In the genomic region with DNA sequence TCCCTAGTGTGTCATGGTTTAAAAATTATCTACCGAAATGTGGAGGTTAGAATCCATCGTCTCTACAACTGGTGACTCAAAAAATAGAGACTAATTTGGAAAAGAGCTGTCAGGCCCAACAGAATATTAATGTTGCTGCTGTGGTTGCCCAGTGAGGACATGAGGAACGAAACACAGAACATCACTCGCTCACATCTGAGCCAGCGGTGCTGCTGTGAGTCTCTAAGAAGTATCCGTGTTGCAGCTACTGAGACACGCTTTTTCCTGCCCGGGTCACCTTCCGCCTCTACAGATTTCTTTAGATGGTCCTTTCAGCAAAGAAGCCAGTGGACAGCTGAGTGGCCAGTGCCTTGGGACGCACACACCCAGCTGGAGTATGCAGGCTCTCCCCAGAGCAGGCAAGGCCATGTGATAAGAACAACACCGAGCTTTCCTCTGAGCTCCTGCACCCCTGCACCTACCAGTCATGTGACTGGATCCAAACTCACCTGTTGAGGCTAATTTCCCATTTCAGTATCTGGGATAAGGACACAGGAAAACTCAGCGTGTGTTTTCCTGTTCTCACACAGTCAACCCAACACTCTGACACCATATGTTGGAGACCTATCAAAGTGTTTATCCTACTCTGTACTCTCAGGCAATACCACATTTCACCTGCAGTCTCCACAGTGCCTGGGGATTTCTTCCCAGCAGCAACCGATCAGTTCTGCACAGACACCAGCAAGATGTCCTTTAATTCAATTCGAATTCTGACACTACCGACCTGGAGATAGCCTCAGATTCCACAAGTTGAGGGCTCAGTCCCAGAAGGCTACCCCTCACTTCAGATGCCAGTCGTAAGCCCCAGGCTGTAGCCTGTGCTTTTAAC, we compare ENCODE assay signal across 18 cellular contexts.
"Had no signal": no experiment of that assay in that cellular context is flagged by ENCODE, and none has a peak within 500 bp of the region (broad histone marks: within the 10 kb centered on the region; RNA-seq: fewer than 3 reads in every experiment).

No MANE protein-coding gene starts in this region.

- H3K9me3 ChIP-seq: ascending aorta, right lobe of liver, suprapubic skin had no signal

- H3K27me3 ChIP-seq: ascending aorta, dorsolateral prefrontal cortex, right lobe of liver had no signal

- H3K27me3 Mint-ChIP-seq: activated CD4-positive, alpha-beta T cell treated with anti-CD3 and anti-CD28 coated beads for 36 hours had no signal

- H3K4me3 ChIP-seq: ascending aorta, dorsolateral prefrontal cortex, right lobe of liver, spleen, suprapubic skin had no signal

- H3K9me3 Mint-ChIP-seq: activated CD8-positive, alpha-beta T cell treated with anti-CD3 and anti-CD28 coated beads for 36 hours; activated naive CD8-positive, alpha-beta T cell treated with anti-CD3 and anti-CD28 coated beads, Interleukin-2, amount 50 U/mL, for 24 hours; natural killer cell had no signal

- H3K36me3 ChIP-seq: ascending aorta, right lobe of liver, spleen, suprapubic skin had no signal

- FAIRE-seq: endometrium had no signal

- DNase-seq: activated CD4-positive, alpha-beta T cell treated with anti-CD3 and anti-CD28 coated beads for 36 hours; activated CD8-positive, alpha-beta memory T cell treated with anti-CD3 and anti-CD28 coated beads, Interleukin-2, amount 50 U/mL, for 4 hours; activated CD8-positive, alpha-beta T cell treated with anti-CD3 and anti-CD28 coated beads for 36 hours; activated naive CD4-positive, alpha-beta T cell treated with Interleukin-2 at 50 U/mL for 16 hours; activated naive CD8-positive, alpha-beta T cell treated with anti-CD3 and anti-CD28 coated beads, Interleukin-2, amount 50 U/mL, for 24 hours; dorsolateral prefrontal cortex; mammary epithelial cell; natural killer cell; nucleus accumbens; spleen; stimulated activated CD4-positive, alpha-beta T cell treated with anti-CD3 and anti-CD28 coated beads, Interleukin-1b, Interleukin-23, amount 100 ng/mL, for 48 hours; stimulated activated naive CD4-positive, alpha-beta T cell treated with Interleukin-2 at 50 U/mL for 16 hours; T1000 had no signal

- H3K4me3 Mint-ChIP-seq: activated CD4-positive, alpha-beta T cell treated with anti-CD3 and anti-CD28 coated beads for 36 hours; activated CD8-positive, alpha-beta T cell treated with anti-CD3 and anti-CD28 coated beads for 36 hours; activated naive CD8-positive, alpha-beta T cell treated with anti-CD3 and anti-CD28 coated beads, Interleukin-2, amount 50 U/mL, for 24 hours; natural killer cell had no signal

- H3K36me3 Mint-ChIP-seq: natural killer cell had no signal

- H3K27ac ChIP-seq: ascending aorta, dorsolateral prefrontal cortex, right lobe of liver, spleen, suprapubic skin had no signal

- H3K4me1 ChIP-seq: ascending aorta, right lobe of liver had no signal

- H3K27ac Mint-ChIP-seq: activated CD4-positive, alpha-beta T cell treated with anti-CD3 and anti-CD28 coated beads for 36 hours; activated CD8-positive, alpha-beta T cell treated with anti-CD3 and anti-CD28 coated beads for 36 hours; activated naive CD8-positive, alpha-beta T cell treated with anti-CD3 and anti-CD28 coated beads, Interleukin-2, amount 50 U/mL, for 24 hours; natural killer cell had no signal

- ATAC-seq: activated CD4-positive, alpha-beta T cell treated with anti-CD3 and anti-CD28 coated beads for 36 hours; activated CD8-positive, alpha-beta T cell treated with anti-CD3 and anti-CD28 coated beads for 36 hours; activated naive CD8-positive, alpha-beta T cell treated with anti-CD3 and anti-CD28 coated beads, Interleukin-2, amount 50 U/mL, for 24 hours; esophagus mucosa; natural killer cell; right lobe of liver had no signal
